In genomic region chrY:7455626-7456025, GRCh38 we compare ENCODE assay signal across 28 cellular contexts.
DNase-seq lines count a peak whose midpoint lies in the region; ATAC-seq and TF ChIP-seq lines count a peak whose summit lies in the region.
"Had no signal": no experiment of that assay in that cellular context is flagged by ENCODE, and none has a peak within 500 bp of the region (broad histone marks: within the 10 kb centered on the region; RNA-seq: fewer than 3 reads in every experiment).

No MANE protein-coding gene starts in this region.

- no peaks in the 10 kb centered on the region for H3K36me3 Mint-ChIP-seq in endodermal cell (ENCODE audit: low read depth)
- H3K36me3 Mint-ChIP-seq: natural killer cell treated with Interleukin-12 subunit alpha and Interleukin-12 subunit beta and Interleukin-15 and Interleukin-18, amount 100 ng/mL, for 72 hours had no signal

- H3K14ac ChIP-seq in mesenchymal stem cell (ENCODE audit: low read length in 2 of 2): no peak overlapping the region

- no peak overlapping the region for H2AK5ac ChIP-seq in mesenchymal stem cell (ENCODE audit: low read length, severe bottlenecking)

- H3K27me3 ChIP-seq in endodermal cell (ENCODE audit: control insufficient read depth, insufficient read depth, low read length, poor library complexity, severe bottlenecking) (no peaks in the 10 kb centered on the region), mesenchymal stem cell (ENCODE audit: control insufficient read depth in 1 of 2, insufficient read depth in 1 of 2, low read length in 2 of 2) (no peaks in the 10 kb centered on the region)
- H3K27me3 ChIP-seq: breast epithelium had no signal

- no peak overlapping the region for H2BK15ac ChIP-seq in mesenchymal stem cell (ENCODE audit: low read depth, poor library complexity, severe bottlenecking)

- TF ChIP-seq CTCF in AG10803 (conservative IDR thresholded peaks at IDR 0.05; ENCODE audit: low read length): no peak
- TF ChIP-seq CTCF in endodermal cell (conservative IDR thresholded peaks at IDR 0.05): no peak
- TF ChIP-seq CTCF in GM10266 (IDR thresholded peaks at IDR 0.05; ENCODE audit: control insufficient read depth, insufficient read depth, low read depth, missing control alignments): no peak

- H3K4me2 ChIP-seq in mesenchymal stem cell (ENCODE audit: low read length, poor library complexity, severe bottlenecking): no peak overlapping the region
- H3K4me2 ChIP-seq: A549 had no signal

- no peak overlapping the region for H3K4me3 Mint-ChIP-seq in endodermal cell
- H3K4me3 Mint-ChIP-seq: activated naive CD4-positive, alpha-beta T cell treated with anti-CD3 and anti-CD28 coated beads, Interleukin-2, amount 10 ng/mL, durations not matched to agents 7 days and 5 days; activated T-helper 1 cell treated with anti-CD3 and anti-CD28 coated beads, Interleukin-12 subunit alpha, Interleukin-12 subunit beta, Interleukin-2, Interleukin-4 antibody, amounts not matched to agents 30 ng/mL and 10 ng/mL and 1 ng/mL, durations not matched to agents 14 hours and 24 hours and 36 hours; natural killer cell treated with Interleukin-12 subunit alpha and Interleukin-12 subunit beta and Interleukin-15 and Interleukin-18, amount 100 ng/mL, for 72 hours had no signal

- no peak overlapping the region for H3K27ac Mint-ChIP-seq in endodermal cell
- H3K27ac Mint-ChIP-seq: activated naive CD4-positive, alpha-beta T cell treated with anti-CD3 and anti-CD28 coated beads, Interleukin-2, amount 10 ng/mL, durations not matched to agents 7 days and 5 days; activated T-helper 1 cell treated with anti-CD3 and anti-CD28 coated beads, Interleukin-12 subunit alpha, Interleukin-12 subunit beta, Interleukin-2, Interleukin-4 antibody, amounts not matched to agents 30 ng/mL and 10 ng/mL and 1 ng/mL, durations not matched to agents 14 hours and 24 hours and 36 hours; natural killer cell treated with Interleukin-12 subunit alpha and Interleukin-12 subunit beta and Interleukin-15 and Interleukin-18, amount 100 ng/mL, for 72 hours had no signal

- no peak overlapping the region for H4K91ac ChIP-seq in mesenchymal stem cell (ENCODE audit: low read length)

- ATAC-seq in HG03460 (IDR thresholded peaks at IDR 0.05; ENCODE audit: unreplicated experiment): no peak
- ATAC-seq: A549; esophagus mucosa; natural killer cell treated with Interleukin-12 subunit alpha and Interleukin-12 subunit beta and Interleukin-15 and Interleukin-18, amount 100 ng/mL, for 72 hours had no signal

- H2AFZ ChIP-seq in mesenchymal stem cell (ENCODE audit: low read depth, low read length): no peak overlapping the region

- no peaks in the 10 kb centered on the region for H3K27me3 Mint-ChIP-seq in endodermal cell (ENCODE audit: insufficient read depth)

- H3K4me1 ChIP-seq in endodermal cell (ENCODE audit: control insufficient read depth, insufficient read depth, low read length) (no peaks in the 10 kb centered on the region), mesenchymal stem cell (ENCODE audit: control insufficient read depth, insufficient read depth, low read depth, low read length) (no peaks in the 10 kb centered on the region)
- H3K4me1 ChIP-seq: A549, breast epithelium had no signal

- no peak overlapping the region for H3K18ac ChIP-seq in mesenchymal stem cell (ENCODE audit: low read depth in 1 of 2, low read length in 2 of 2)

- H3K36me3 ChIP-seq in endodermal cell (ENCODE audit: control insufficient read depth, insufficient read depth, low read length) (no peaks in the 10 kb centered on the region), mesenchymal stem cell (ENCODE audit: control insufficient read depth in 1 of 2, insufficient read depth in 2 of 2, low read depth in 1 of 2, low read length in 2 of 2) (no peaks in the 10 kb centered on the region)
- H3K36me3 ChIP-seq: breast epithelium had no signal

- no peak overlapping the region for H3K4ac ChIP-seq in mesenchymal stem cell (ENCODE audit: low read depth in 1 of 2, low read length in 2 of 2)

- H3K27ac ChIP-seq in endodermal cell (ENCODE audit: low read depth, low read length): no peak overlapping the region
- no peak overlapping the region for H3K27ac ChIP-seq in mesenchymal stem cell (ENCODE audit: low read length, poor library complexity, severe bottlenecking)
- H3K27ac ChIP-seq: A549, breast epithelium, coronary artery had no signal

- H3K9ac ChIP-seq in endodermal cell (ENCODE audit: extremely low read depth, low read length, poor library complexity, severe bottlenecking) (no peak overlapping the region), mesenchymal stem cell (ENCODE audit: low read length) (no peak overlapping the region)

- no peak overlapping the region for H2BK12ac ChIP-seq in mesenchymal stem cell (ENCODE audit: low read length in 2 of 2)

- H3K9me3 ChIP-seq in endodermal cell (ENCODE audit: control insufficient read depth, low read length) (peaks cover 27% of the 10 kb centered on the region), mesenchymal stem cell (ENCODE audit: control insufficient read depth, low read length) (no peaks in the 10 kb centered on the region)
- H3K9me3 ChIP-seq: A549, breast epithelium had no signal

- no peak overlapping the region for H2BK120ac ChIP-seq in mesenchymal stem cell (ENCODE audit: low read depth, low read length)

- H2BK5ac ChIP-seq in mesenchymal stem cell (ENCODE audit: low read depth, low read length, poor library complexity, severe bottlenecking): no peak overlapping the region

- H3K79me1 ChIP-seq in mesenchymal stem cell (replicated peaks; ENCODE audit: low read length, poor library complexity, severe bottlenecking): no peaks in the 10 kb centered on the region

- 89 to 90% methylated on average over 2 to 4 of the region's 4 CpGs for WGBS in endodermal cell (ENCODE audit: insufficient coverage in 1 of 2, insufficient read length in 1 of 2), 2 experiments
- 8% methylated on average over 3 of the region's 4 CpGs for WGBS in mesenchymal stem cell

- H3K4me3 ChIP-seq in AG10803 (ENCODE audit: low read length) (no peak overlapping the region), endodermal cell (ENCODE audit: low read length) (peak overlapping the region; percentile 64), mesenchymal stem cell (ENCODE audit: insufficient read depth in 1 of 2, low read depth in 1 of 2, low read length in 2 of 2) (no peak overlapping the region)
- H3K4me3 ChIP-seq: A549, breast epithelium, coronary artery had no signal

- peak; percentile 82 for DNase-seq in AG10803 (ENCODE audit: low read depth)
- DNase-seq in LHCN-M2 (ENCODE audit: low read depth): peak; percentile 82
- DNase-seq in endodermal cell: no peak
- DNase-seq in mesenchymal stem cell: peak; percentile 92
- DNase-seq in iPS-NIHi7 (ENCODE audit: extremely low spot score): no peak
- DNase-seq in T-helper 2 cell: no peak
- DNase-seq in GM10266 (ENCODE audit: extremely low spot score): no peak
- DNase-seq: activated CD4-positive, alpha-beta T cell treated with anti-CD3 and anti-CD28 coated beads, Interleukin-2, amount 50 U/mL, for 4 hours; activated CD4-positive, CD25-positive, alpha-beta regulatory T cell; activated naive CD4-positive, alpha-beta T cell treated with anti-CD3 and anti-CD28 coated beads, Interleukin-2, amount 10 ng/mL, durations not matched to agents 7 days and 5 days; amygdala; C1 segment of cervical spinal cord; COR-L47; DMS79; effector memory CD4-positive, alpha-beta T cell; midbrain; NCI-H1092 treated with DMSO at 0.1 percent for 48 hours; NCI-H187; NCI-H524 treated with DMSO at 0.1 percent for 48 hours; SHP77 treated with DMSO at 0.1 percent for 48 hours; stimulated activated naive CD4-positive, alpha-beta T cell had no signal

- H3K4me1 Mint-ChIP-seq in endodermal cell: no peaks in the 10 kb centered on the region
- H3K4me1 Mint-ChIP-seq: activated naive CD4-positive, alpha-beta T cell treated with anti-CD3 and anti-CD28 coated beads, Interleukin-2, amount 10 ng/mL, durations not matched to agents 7 days and 5 days had no signal

- H4K8ac ChIP-seq in mesenchymal stem cell (ENCODE audit: low read length): no peak overlapping the region

- no peak overlapping the region for H3K23ac ChIP-seq in mesenchymal stem cell (ENCODE audit: low read length in 2 of 2)

- H3K9me3 Mint-ChIP-seq in endodermal cell: no peaks in the 10 kb centered on the region

Comparison
In these comparisons a context has a peak if more than half of its experiments do, and no peak if none do; other contexts are left out.
1. DNase-seq: peak in AG10803 (single experiment), LHCN-M2 (single experiment) and mesenchymal stem cell (single experiment); none in endodermal cell (single experiment), iPS-NIHi7 (single experiment), T-helper 2 cell (0 of 5) and GM10266 (single experiment).